Comparison of ENCODE assay signal across 9 cellular contexts in the genomic region with DNA sequence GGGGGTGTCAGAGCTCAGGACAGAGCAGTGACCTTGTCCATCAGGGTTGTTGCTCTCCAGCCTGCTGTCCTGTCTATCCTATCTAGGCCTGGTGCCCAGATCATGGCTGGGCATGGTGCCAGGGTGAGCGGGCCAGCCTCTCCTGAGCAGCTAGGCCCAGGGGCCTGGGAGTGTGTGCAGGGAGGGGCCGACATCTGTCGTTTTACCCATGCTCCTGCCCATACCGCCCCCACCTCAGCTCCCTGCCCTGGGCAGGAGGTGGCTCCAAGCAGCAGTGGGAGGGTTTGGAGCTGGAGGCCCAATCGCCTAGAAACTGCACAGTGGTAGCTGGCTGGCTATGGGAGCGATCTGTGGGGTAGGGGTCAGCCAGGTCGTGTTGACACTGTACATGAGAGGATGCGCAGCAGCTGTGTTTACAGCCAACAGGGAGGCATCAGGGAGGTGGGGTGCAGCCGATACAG. TPM values are rescaled to one million over a fixed set of nuclear protein-coding genes. Genes with fewer than 3 reads are reported as not detected.
A peak's percentile ranks its signal among the peaks of the same experiment; 100 is the strongest.
DNase-seq lines count a peak whose midpoint lies in the region; ATAC-seq, FAIRE-seq and TF ChIP-seq lines count a peak whose summit lies in the region.
"Had no signal": no experiment of that assay in that cellular context is flagged by ENCODE, and none has a peak within 500 bp of the region (broad histone marks: within the 10 kb centered on the region; RNA-seq: fewer than 3 reads in every experiment).

No MANE protein-coding gene starts in this region.

- no peak for TF ChIP-seq EP300 in upper lobe of left lung (IDR thresholded peaks at IDR 0.05)

- FAIRE-seq in islet of Langerhans (lab: Jason Lieb, UNC), result peak; percentile 30
- FAIRE-seq: bronchial epithelial cell had no signal

- no peak overlapping the region for H3K4me3 ChIP-seq in upper lobe of left lung

- H3K36me3 ChIP-seq in upper lobe of left lung, result no peaks in the 10 kb centered on the region

- H3K4me1 ChIP-seq in upper lobe of left lung, result peaks cover 0 to 9% (median 3%) of the 10 kb centered on the region in 4 donors

- ATAC-seq in upper lobe of left lung (ENCODE audit: low FRiP score in 2 of 2) (peak; percentile 13 to 37), GM21528 (IDR thresholded peaks at IDR 0.05; ENCODE audit: low FRiP score, unreplicated experiment) (no peak), HG03039 (IDR thresholded peaks at IDR 0.05; ENCODE audit: unreplicated experiment) (no peak), HG03432 (IDR thresholded peaks at IDR 0.05; ENCODE audit: unreplicated experiment) (no peak)

- no peak for TF ChIP-seq CTCF in upper lobe of left lung (IDR thresholded peaks at IDR 0.05)

- H3K27me3 ChIP-seq in upper lobe of left lung, result peaks cover 0 to 9% (median 5%) of the 10 kb centered on the region in 4 donors

- no peaks in the 10 kb centered on the region for H3K9me3 ChIP-seq in upper lobe of left lung

- WGBS in upper lobe of left lung, 2 donors, result 57% methylated on average over 9 of the region's 9 CpGs; no CpG with 5 or more reads in 1 of the 2 donors

- no peak overlapping the region for H3K27ac ChIP-seq in upper lobe of left lung

- DNase-seq in NCI-H128 (lab: John Stamatoyannopoulos, UW; ENCODE audit: unreplicated experiment) (peak; percentile 59), SK-N-DZ (ENCODE audit: low spot score) (peak; percentile 70), upper lobe of left lung (peak in 1 of 2 donors; percentile 75)
- DNase-seq: kidney glomerular epithelial cell had no signal

- TF ChIP-seq POLR2A in upper lobe of left lung (IDR thresholded peaks at IDR 0.05), result no peak

RNA-seq across cellular contexts. Expression of a gene that starts 6.5 kb away (rescaled TPM):
- polyA plus RNA-seq in SK-N-DZ (2014; cell fraction: cytosol; rRNA removed), result 0.45 and 1.3 TPM in 2 replicates
- 9.1 and 10.2 TPM in 2 replicates for polyA plus RNA-seq in SK-N-DZ (2014; cell fraction: nucleus; rRNA removed)
- total RNA-seq in upper lobe of left lung, result under 1 TPM in 2 of 6 donors, not detected in 4; 0.03 to 0.22 TPM
- total RNA-seq: bronchial epithelial cell had no signal

RNA-seq across cellular contexts. Expression of a gene that starts 8.2 kb away (rescaled TPM):
- 11.7 and 16.8 TPM in 2 replicates for polyA plus RNA-seq in SK-N-DZ (2014; cell fraction: cytosol; rRNA removed)
- 42.6 and 46.0 TPM in 2 replicates for polyA plus RNA-seq in SK-N-DZ (2014; cell fraction: nucleus; rRNA removed)
- total RNA-seq in upper lobe of left lung, result 1 to 10 TPM in 3 of 6 donors, under 1 TPM in 1, not detected in 2; 0.30 to 1.4 (median 1.2) TPM
- total RNA-seq: bronchial epithelial cell had no signal

RNA-seq across cellular contexts. Expression of a gene that starts 35.8 kb away (rescaled TPM):
- polyA plus RNA-seq in SK-N-DZ (2014; cell fraction: cytosol; rRNA removed), result 0.61 and 3.2 TPM in 2 replicates
- polyA plus RNA-seq in SK-N-DZ (2014; cell fraction: nucleus; rRNA removed), result 1.4 and 3.3 TPM in 2 replicates
- total RNA-seq in upper lobe of left lung, result 1 to 10 TPM; 2.3 to 8.4 (median 5.0) TPM

RNA-seq across cellular contexts. Expression of a gene that starts 41.1 kb away (rescaled TPM):
- polyA plus RNA-seq in SK-N-DZ (2014; cell fraction: cytosol; rRNA removed), result 0.31 and 2.4 TPM in 2 replicates
- 3.7 and 4.1 TPM in 2 replicates for polyA plus RNA-seq in SK-N-DZ (2014; cell fraction: nucleus; rRNA removed)
- 10 to 100 TPM in 4 of 6 donors, 1 to 10 TPM in 2; 8.4 to 33.5 (median 13.7) TPM for total RNA-seq in upper lobe of left lung

Comparison
In these comparisons a context has a peak if more than half of its experiments do, and no peak if none do; other contexts are left out.
1. ATAC-seq: peak in upper lobe of left lung (2 of 2); none in GM21528 (single experiment), HG03039 (single experiment) and HG03432 (single experiment).